In the genomic region with DNA sequence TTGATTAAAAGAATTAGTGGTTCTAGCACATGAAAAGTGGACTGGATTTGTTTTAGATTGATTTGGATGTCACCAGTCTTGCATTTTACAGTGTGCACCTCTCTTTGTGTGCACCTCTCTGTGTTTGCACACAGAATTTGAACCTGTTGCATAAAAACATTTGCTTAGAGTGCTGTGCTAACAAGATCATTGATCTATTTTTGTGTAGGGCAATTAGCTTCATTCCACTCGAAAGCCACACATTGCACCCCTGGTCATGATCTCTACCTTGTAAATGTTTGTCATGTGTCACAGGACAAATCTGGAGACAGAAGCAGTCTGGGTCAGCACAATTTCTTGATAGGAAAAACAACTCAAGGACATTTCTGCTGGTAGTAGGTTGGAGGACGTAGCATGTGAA, we compare ENCODE assay signal across 17 cellular contexts.
"Had no signal": no experiment of that assay in that cellular context is flagged by ENCODE, and none has a peak within 500 bp of the region (broad histone marks: within the 10 kb centered on the region; RNA-seq: fewer than 3 reads in every experiment).

No MANE protein-coding gene starts in this region.

- H3K36me3 ChIP-seq: brain microvascular endothelial cell, cardiac muscle cell had no signal

- DNase-seq: activated CD4-positive, alpha-beta T cell treated with anti-CD3 and anti-CD28 coated beads for 4 hours; activated CD8-positive, alpha-beta memory T cell treated with anti-CD3 and anti-CD28 coated beads, Interleukin-2, amount 50 U/mL, for 4 hours; activated CD8-positive, alpha-beta T cell treated with anti-CD3 and anti-CD28 coated beads for 36 hours; activated gamma-delta T cell treated with Interleukin-2 at 50 U/mL for 16 hours; activated naive CD4-positive, alpha-beta T cell treated with anti-CD3 and anti-CD28 coated beads, Interleukin-2, amount 10 ng/mL, durations not matched to agents 7 days and 5 days; activated naive CD8-positive, alpha-beta T cell treated with anti-CD3 and anti-CD28 coated beads for 36 hours; activated T-cell treated with anti-CD3 and anti-CD28 coated beads, Interleukin-2, amount 50 U/mL, for 72 hours; brain microvascular endothelial cell; Kasumi-1; KBM-7; NCI-H187; NCI-H510A treated with DMSO at 0.1 percent for 48 hours; NCI-H82; PC-3; SHP77 treated with DMSO at 0.1 percent for 48 hours had no signal

- H3K27me3 ChIP-seq: brain microvascular endothelial cell, cardiac muscle cell had no signal

- ATAC-seq: activated CD4-positive, CD25-positive, alpha-beta regulatory T cell treated with anti-CD3 and anti-CD28 coated beads, Interleukin-2, amount 50 U/mL, for 24 hours; activated CD8-positive, alpha-beta T cell treated with anti-CD3 and anti-CD28 coated beads for 36 hours; activated T-cell treated with anti-CD3 and anti-CD28 coated beads, Interleukin-2, amount 50 U/mL, for 72 hours; PC-3 had no signal

- H3K4me3 ChIP-seq: cardiac muscle cell had no signal

- H3K27ac ChIP-seq: brain microvascular endothelial cell, cardiac muscle cell had no signal
